1 cellular context compared by ENCODE assay signal in genomic region chr12:132986001-132986884, GRCh38.
TF ChIP-seq lines count a peak whose summit lies in the region.

Gene ZNF26, plus strand, starts transcription at chr12:132986367. Its CDS starts 474 bp downstream, at chr12:132986841.

TF ChIP-seq in HepG2, 621 proteins besides CTCF, POLR2A, EP300 and RAD21 (continued from another document and continues in another):
- TF ChIP-seq ZBTB40 (IDR thresholded peaks at IDR 0.05) (peak; percentile 76), ZBTB40 (CRISPR knock-in tag; IDR thresholded peaks at IDR 0.05) (peak; percentile 76; the same call in 1 of the 2 replicates), DMTF1 (CRISPR knock-in tag; IDR thresholded peaks at IDR 0.05) (no peak), AFF4 (CRISPR knock-in tag; IDR thresholded peaks at IDR 0.05) (no peak), BRF2 (CRISPR knock-in tag; IDR thresholded peaks at IDR 0.05) (no peak; the same call in 1 of the 2 replicates), ZNF549 (CRISPR knock-in tag; IDR thresholded peaks at IDR 0.05) (no peak), TP53 (CRISPR knock-in tag; conservative IDR thresholded peaks at IDR 0.05) (peak; percentile 84; the same call in 1 of the 2 replicates), JDP2 (CRISPR knock-in tag; IDR thresholded peaks at IDR 0.05; ENCODE audit: borderline replicate concordance) (no peak), CBX5 (CRISPR knock-in tag; IDR thresholded peaks at IDR 0.05; ENCODE audit: borderline replicate concordance) (peak; percentile 96; the same call in 1 of the 2 replicates), ZNF441 (CRISPR knock-in tag; IDR thresholded peaks at IDR 0.05; ENCODE audit: borderline replicate concordance) (peak; percentile 83; the same call in 1 of the 2 replicates), CEBPZ (IDR thresholded peaks at IDR 0.05; ENCODE audit: low read length) (no peak), NCOA5 (CRISPR knock-in tag; IDR thresholded peaks at IDR 0.05) (no peak), GTF2F1 (IDR thresholded peaks at IDR 0.05; ENCODE audit: low read length) (no peak), POGK (CRISPR knock-in tag; conservative IDR thresholded peaks at IDR 0.05) (peak; percentile 92), HOXA3 (CRISPR knock-in tag; IDR thresholded peaks at IDR 0.05) (peak; percentile 98), ZNF598 (CRISPR knock-in tag; IDR thresholded peaks at IDR 0.05; ENCODE audit: borderline replicate concordance) (no peak), ZNF644 (CRISPR knock-in tag; IDR thresholded peaks at IDR 0.05; ENCODE audit: low read depth) (no peak), KAT8 (CRISPR knock-in tag; IDR thresholded peaks at IDR 0.05) (peak; percentile 99), ZFP1 (CRISPR knock-in tag; IDR thresholded peaks at IDR 0.05) (0 out of 2 replicates have a peak, but pooled peaks have one; percentile 52), ZNF740 (CRISPR knock-in tag; IDR thresholded peaks at IDR 0.05) (no peak), NBN (conservative IDR thresholded peaks at IDR 0.05) (no peak), MBNL3 (CRISPR knock-in tag; conservative IDR thresholded peaks at IDR 0.05) (no peak), SMAD1 (CRISPR knock-in tag; IDR thresholded peaks at IDR 0.05; ENCODE audit: borderline replicate concordance, low read depth) (no peak), NR3C1 (CRISPR knock-in tag; IDR thresholded peaks at IDR 0.05) (no peak), ZNF629 (CRISPR knock-in tag; conservative IDR thresholded peaks at IDR 0.05) (peak; percentile 19; the same call in 1 of the 2 replicates), THYN1 (CRISPR knock-in tag; IDR thresholded peaks at IDR 0.05; ENCODE audit: borderline replicate concordance, low read depth) (no peak), AGO1 (IDR thresholded peaks at IDR 0.05; ENCODE audit: low read depth, low read length, poor library complexity, severe bottlenecking) (peak; percentile 53), ZBTB44 (CRISPR knock-in tag; IDR thresholded peaks at IDR 0.05) (no peak; the same call in 1 of the 2 replicates), ZFP41 (CRISPR knock-in tag; IDR thresholded peaks at IDR 0.05; ENCODE audit: borderline replicate concordance) (peak; percentile 74; the same call in 1 of the 2 replicates), ZMYM3 (CRISPR knock-in tag; IDR thresholded peaks at IDR 0.05) (no peak)
